Comparison of ENCODE assay signal across 8 cellular contexts in genomic region chr1:230426246-230427101, GRCh38. TPM values are rescaled to one million over a fixed set of nuclear protein-coding genes. Genes with fewer than 3 reads are reported as not detected.
DNase-seq lines count a peak whose midpoint lies in the region; ATAC-seq and TF ChIP-seq lines count a peak whose summit lies in the region.

Gene PGBD5, minus strand, starts transcription at chr1:230426332. Its CDS starts 404 bp downstream, at chr1:230425928.

- no peak within 1 kb of the TSS for H3K4me2 ChIP-seq in Loucy (ENCODE audit: low read depth, low read length, poor library complexity, severe bottlenecking)

- DNase-seq in EH (ENCODE audit: low read depth) (peak; percentile 60), H4 (ENCODE audit: low spot score) (peak; percentile 42), SK-MEL-5 (ENCODE audit: low read depth, low spot score) (peak; percentile 53), cardiac septum (ENCODE audit: low spot score) (peak; percentile 80), posterior cingulate gyrus (peak; percentile 71 to 98 (median 85))
- peak; percentile 83 for DNase-seq in activated naive CD8-positive, alpha-beta T cell treated with anti-CD3 and anti-CD28 coated beads, Interleukin-2, amount 10 ng/mL, durations not matched to agents 7 days and 5 days

- H3K4me3 ChIP-seq in Loucy (ENCODE audit: low read length, poor library complexity, severe bottlenecking) (peak within 1 kb of the TSS; percentile 29), urinary bladder (ENCODE audit: low read depth, low read length) (peak within 1 kb of the TSS; percentile 75)

- no peak within 1 kb of the TSS for H2AFZ ChIP-seq in Loucy (ENCODE audit: low read length)

- H3K36me3 ChIP-seq in Loucy (ENCODE audit: insufficient read depth, low read length) (no peaks in the 10 kb centered on the region), urinary bladder (ENCODE audit: insufficient read depth) (no peaks in the 10 kb centered on the region)

- H3K9me2 ChIP-seq in Loucy (replicated peaks; ENCODE audit: low read depth, low read length) = no peaks in the 10 kb centered on the region

- H3K4me3 Mint-ChIP-seq in activated naive CD8-positive, alpha-beta T cell treated with anti-CD3 and anti-CD28 coated beads, Interleukin-2, amount 10 ng/mL, durations not matched to agents 7 days and 5 days = peak within 1 kb of the TSS; percentile 58

- no peaks in the 10 kb centered on the region for H4K20me1 ChIP-seq in Loucy (ENCODE audit: insufficient read depth, low read length, poor library complexity, severe bottlenecking)

- H3K9me3 Mint-ChIP-seq in activated naive CD8-positive, alpha-beta T cell treated with anti-CD3 and anti-CD28 coated beads, Interleukin-2, amount 10 ng/mL, durations not matched to agents 7 days and 5 days = no peaks in the 10 kb centered on the region

- no peak within 1 kb of the TSS for H3K27ac ChIP-seq in urinary bladder (ENCODE audit: low read depth)

- H3K9ac ChIP-seq in Loucy (ENCODE audit: low read depth, low read length, poor library complexity, severe bottlenecking) = no peak within 1 kb of the TSS

- no peak for TF ChIP-seq CTCF in Loucy (conservative IDR thresholded peaks at IDR 0.05; ENCODE audit: low read length)

- no peaks in the 10 kb centered on the region for H3K9me3 ChIP-seq in Loucy (ENCODE audit: insufficient read depth, low read depth, low read length)

- no peak within 1 kb of the TSS for H3K27ac Mint-ChIP-seq in activated naive CD8-positive, alpha-beta T cell treated with anti-CD3 and anti-CD28 coated beads, Interleukin-2, amount 10 ng/mL, durations not matched to agents 7 days and 5 days

- ATAC-seq in activated naive CD8-positive, alpha-beta T cell treated with anti-CD3 and anti-CD28 coated beads, Interleukin-2, amount 10 ng/mL, durations not matched to agents 7 days and 5 days (ENCODE audit: low read depth) = peak; percentile 73

- no peaks in the 10 kb centered on the region for H3K27me3 ChIP-seq in Loucy (ENCODE audit: insufficient read depth, low read length, poor library complexity, severe bottlenecking)

- intact Hi-C loops in cardiac septum (cut with DNase I) (loop anchor here (2.0 kb wide), 1 partner anchor 214 kb away; no protein-coding TSS in a partner anchor), posterior cingulate gyrus (cut with DNase I) (loop anchor here (5.0 kb wide), 1 partner anchor 69 kb away; no protein-coding TSS in a partner anchor)

- in situ Hi-C loops in SK-MEL-5 (cut with HindIII; ENCODE audit: low pct_unique_long_range_greater_than_20kb, low sequenced_read_pairs) = no loop called here

- POLR2A ChIA-PET in activated naive CD8-positive, alpha-beta T cell treated with anti-CD3 and anti-CD28 coated beads, Interleukin-2, amount 10 ng/mL, durations not matched to agents 7 days and 5 days (lab: Charles Lee) = no interaction called here

- H3K79me2 ChIP-seq in Loucy (ENCODE audit: insufficient read depth, low read length) = no peaks in the 10 kb centered on the region

- H3F3A ChIP-seq in Loucy (ENCODE audit: low read depth) = no peaks in the 10 kb centered on the region

- peaks cover 16% of the 10 kb centered on the region for H3K4me1 Mint-ChIP-seq in activated naive CD8-positive, alpha-beta T cell treated with anti-CD3 and anti-CD28 coated beads, Interleukin-2, amount 10 ng/mL, durations not matched to agents 7 days and 5 days

- H3K4me1 ChIP-seq in Loucy (ENCODE audit: insufficient read depth, low read length, poor library complexity, severe bottlenecking) (no peaks in the 10 kb centered on the region), urinary bladder (ENCODE audit: insufficient read depth) (no peaks in the 10 kb centered on the region)

- no peaks in the 10 kb centered on the region for H3K36me3 Mint-ChIP-seq in activated naive CD8-positive, alpha-beta T cell treated with anti-CD3 and anti-CD28 coated beads, Interleukin-2, amount 10 ng/mL, durations not matched to agents 7 days and 5 days

- WGBS in urinary bladder = 1% methylated on average over 81 of the region's 93 CpGs

- H3K27me3 Mint-ChIP-seq in activated naive CD8-positive, alpha-beta T cell treated with anti-CD3 and anti-CD28 coated beads, Interleukin-2, amount 10 ng/mL, durations not matched to agents 7 days and 5 days = peaks cover 62% of the 10 kb centered on the region

RNA-seq across cellular contexts. Expression of gene PGBD5, which starts in this region (rescaled TPM):
- total RNA-seq in H4 (2014; rRNA removed; shearing (Covaris generic)) = 0.74 and 1.5 TPM in 2 replicates
- 0.61 and 0.80 TPM in 2 replicates for total RNA-seq in SK-MEL-5 (2014; rRNA removed; shearing (Covaris generic))
- 0.98 and 3.2 TPM in 2 replicates for polyA plus RNA-seq in SK-MEL-5 (2015; cell fraction: cytosol; rRNA removed)
- 0.20 and 0.43 TPM in 2 replicates for polyA plus RNA-seq in SK-MEL-5 (2015; cell fraction: nucleus; rRNA removed)
- not detected for total RNA-seq in activated naive CD8-positive, alpha-beta T cell treated with anti-CD3 and anti-CD28 coated beads, Interleukin-2, amount 10 ng/mL, durations not matched to agents 7 days and 5 days
- total RNA-seq in cardiac septum (14.0 TPM), urinary bladder (2.5 TPM)
- polyA plus RNA-seq in urinary bladder = 0.52 TPM

Comparison
In these comparisons a context has a peak if more than half of its experiments do, and no peak if none do; other contexts are left out.
1. Peak in DNase-seq and ATAC-seq in activated naive CD8-positive, alpha-beta T cell treated with anti-CD3 and anti-CD28 coated beads, Interleukin-2, amount 10 ng/mL, durations not matched to agents 7 days and 5 days; RNA of the gene not detected or under 1 TPM.